In genomic region chr22:49237703-49238102, GRCh38 we compare ENCODE assay signal across 26 cellular contexts.
"Had no signal": no experiment of that assay in that cellular context is flagged by ENCODE, and none has a peak within 500 bp of the region (broad histone marks: within the 10 kb centered on the region; RNA-seq: fewer than 3 reads in every experiment).

No MANE protein-coding gene starts in this region.

- H3K36me3 Mint-ChIP-seq: activated CD4-positive, alpha-beta memory T cell treated with anti-CD3 and anti-CD28 coated beads for 36 hours; activated CD8-positive, alpha-beta memory T cell treated with anti-CD3 and anti-CD28 coated beads, Interleukin-2, amount 10 ng/mL, durations not matched to agents 7 days and 5 days; activated naive CD8-positive, alpha-beta T cell had no signal

- H3K27me3 Mint-ChIP-seq: activated CD4-positive, alpha-beta T cell treated with anti-CD3 and anti-CD28 coated beads for 36 hours; activated CD4-positive, alpha-beta T cell treated with anti-CD3 and anti-CD28 coated beads, Interleukin-2, amount 10 ng/mL, durations not matched to agents 24 days and 14 days; activated CD8-positive, alpha-beta memory T cell treated with anti-CD3 and anti-CD28 coated beads, Interleukin-2, amount 10 ng/mL, durations not matched to agents 7 days and 5 days; central memory CD8-positive, alpha-beta T cell had no signal

- H3K4me1 Mint-ChIP-seq: activated CD4-positive, alpha-beta T cell treated with anti-CD3 and anti-CD28 coated beads for 36 hours; activated CD4-positive, alpha-beta T cell treated with anti-CD3 and anti-CD28 coated beads, Interleukin-2, amount 10 ng/mL, durations not matched to agents 24 days and 14 days; activated CD8-positive, alpha-beta memory T cell treated with anti-CD3 and anti-CD28 coated beads, Interleukin-2, amount 10 ng/mL, durations not matched to agents 7 days and 5 days; central memory CD8-positive, alpha-beta T cell had no signal

- ATAC-seq: activated CD4-positive, alpha-beta T cell treated with anti-CD3 and anti-CD28 coated beads for 36 hours; activated CD8-positive, alpha-beta memory T cell treated with anti-CD3 and anti-CD28 coated beads, Interleukin-2, amount 10 ng/mL, durations not matched to agents 7 days and 5 days; activated CD8-positive, alpha-beta T cell treated with anti-CD3 and anti-CD28 coated beads, Interleukin-2, amount 10 ng/mL, durations not matched to agents 7 days and 5 days had no signal

- DNase-seq: activated CD4-positive, alpha-beta memory T cell treated with anti-CD3 and anti-CD28 coated beads for 36 hours; activated CD4-positive, alpha-beta T cell treated with anti-CD3 and anti-CD28 coated beads for 36 hours; activated CD4-positive, CD25-positive, alpha-beta regulatory T cell; activated CD4-positive, CD25-positive, alpha-beta regulatory T cell treated with anti-CD3 and anti-CD28 coated beads, Interleukin-2, amount 50 U/mL, for 72 hours; activated CD8-positive, alpha-beta memory T cell treated with anti-CD3 and anti-CD28 coated beads, Interleukin-2, amount 50 U/mL, for 4 hours; activated CD8-positive, alpha-beta T cell treated with anti-CD3 and anti-CD28 coated beads, Interleukin-2, amount 10 ng/mL, durations not matched to agents 7 days and 5 days; activated effector memory CD4-positive, alpha-beta T cell treated with anti-CD3 and anti-CD28 coated beads, Interleukin-2, amount 50 U/mL, for 16 hours; activated naive CD4-positive, alpha-beta T cell treated with anti-CD3 and anti-CD28 coated beads, Interleukin-2, amount 50 U/mL, for 16 hours; activated T-cell treated with anti-CD3 and anti-CD28 coated beads, Interleukin-2, amount 50 U/mL, for 1 hour; activated T-cell treated with anti-CD3 and anti-CD28 coated beads, Interleukin-2, amount 50 U/mL, for 48 hours; amniotic stem cell; anterior cingulate cortex; brain microvascular endothelial cell; cortex of kidney; dermis blood vessel endothelial cell; effector CD8-positive, alpha-beta T cell; foreskin fibroblast; glutamatergic neuron; T-helper 2 cell had no signal

- H3K9me3 Mint-ChIP-seq: activated CD4-positive, alpha-beta memory T cell treated with anti-CD3 and anti-CD28 coated beads for 36 hours; activated CD4-positive, alpha-beta T cell treated with anti-CD3 and anti-CD28 coated beads, Interleukin-2, amount 10 ng/mL, durations not matched to agents 24 days and 14 days; activated T-helper 1 cell treated with anti-CD3 and anti-CD28 coated beads, Interleukin-12 subunit alpha, Interleukin-12 subunit beta, Interleukin-2, Interleukin-4 antibody, amounts not matched to agents 30 ng/mL and 10 ng/mL and 1 ng/mL, durations not matched to agents 14 hours and 24 hours and 36 hours; activated T-helper 2 cell treated with anti-CD3 and anti-CD28 coated beads, Interferon-gamma antibody, Interleukin-2, Interleukin-4, amounts not matched to agents 10 μg/mL and 5 μg/mL and 100 μg/mL, durations not matched to agents 14 hours and 24 hours and 36 hours; central memory CD8-positive, alpha-beta T cell had no signal

- H3K27me3 ChIP-seq: brain microvascular endothelial cell had no signal

- H3K36me3 ChIP-seq: brain microvascular endothelial cell had no signal

- H3K4me3 Mint-ChIP-seq: activated CD4-positive, alpha-beta memory T cell treated with anti-CD3 and anti-CD28 coated beads for 36 hours; activated CD4-positive, alpha-beta T cell treated with anti-CD3 and anti-CD28 coated beads for 36 hours; activated CD4-positive, alpha-beta T cell treated with anti-CD3 and anti-CD28 coated beads, Interleukin-2, amount 10 ng/mL, durations not matched to agents 24 days and 14 days; activated CD8-positive, alpha-beta memory T cell treated with anti-CD3 and anti-CD28 coated beads, Interleukin-2, amount 10 ng/mL, durations not matched to agents 7 days and 5 days; activated CD8-positive, alpha-beta T cell treated with anti-CD3 and anti-CD28 coated beads, Interleukin-2, amount 10 ng/mL, durations not matched to agents 7 days and 5 days; activated naive CD8-positive, alpha-beta T cell; activated T-helper 1 cell treated with anti-CD3 and anti-CD28 coated beads, Interleukin-12 subunit alpha, Interleukin-12 subunit beta, Interleukin-2, Interleukin-4 antibody, amounts not matched to agents 30 ng/mL and 10 ng/mL and 1 ng/mL, durations not matched to agents 14 hours and 24 hours and 36 hours; central memory CD8-positive, alpha-beta T cell had no signal

- H3K27ac Mint-ChIP-seq: activated CD4-positive, alpha-beta memory T cell treated with anti-CD3 and anti-CD28 coated beads for 36 hours; activated CD4-positive, alpha-beta T cell treated with anti-CD3 and anti-CD28 coated beads for 36 hours; activated CD4-positive, alpha-beta T cell treated with anti-CD3 and anti-CD28 coated beads, Interleukin-2, amount 10 ng/mL, durations not matched to agents 24 days and 14 days; activated CD8-positive, alpha-beta memory T cell treated with anti-CD3 and anti-CD28 coated beads, Interleukin-2, amount 10 ng/mL, durations not matched to agents 7 days and 5 days; activated CD8-positive, alpha-beta T cell treated with anti-CD3 and anti-CD28 coated beads, Interleukin-2, amount 10 ng/mL, durations not matched to agents 7 days and 5 days; activated naive CD8-positive, alpha-beta T cell; activated T-helper 1 cell treated with anti-CD3 and anti-CD28 coated beads, Interleukin-12 subunit alpha, Interleukin-12 subunit beta, Interleukin-2, Interleukin-4 antibody, amounts not matched to agents 30 ng/mL and 10 ng/mL and 1 ng/mL, durations not matched to agents 14 hours and 24 hours and 36 hours; activated T-helper 2 cell treated with anti-CD3 and anti-CD28 coated beads, Interferon-gamma antibody, Interleukin-2, Interleukin-4, amounts not matched to agents 10 μg/mL and 5 μg/mL and 100 μg/mL, durations not matched to agents 14 hours and 24 hours and 36 hours had no signal

- H3K27ac ChIP-seq: brain microvascular endothelial cell, epithelial cell of prostate had no signal
